ENCODE assay signal across 23 cellular contexts in genomic region chr6:145139895-145140294, GRCh38.
"Had no signal": no experiment of that assay in that cellular context is flagged by ENCODE, and none has a peak within 500 bp of the region (broad histone marks: within the 10 kb centered on the region; RNA-seq: fewer than 3 reads in every experiment).

No MANE protein-coding gene starts in this region.

- H3K4me3 ChIP-seq: left lung, lower lobe of right lung, ovary, prostate gland, sigmoid colon, spleen, suprapubic skin, thoracic aorta, tibial artery, upper lobe of right lung had no signal

- H3K27me3 Mint-ChIP-seq: stimulated activated naive CD8-positive, alpha-beta T cell treated with anti-CD3 and anti-CD28 coated beads, Interleukin-15, Interleukin-2, amounts not matched to agents 100 ng/mL and 50 ng/mL, for 24 hours had no signal

- H3K27me3 ChIP-seq: left lung, ovary, sigmoid colon, spleen, suprapubic skin, tibial artery, upper lobe of right lung had no signal

- H3K27ac ChIP-seq: left lung, lower lobe of right lung, ovary, prostate gland, sigmoid colon, spleen, suprapubic skin, thoracic aorta, tibial artery, upper lobe of right lung had no signal

- DNase-seq: hypothalamus; immature natural killer cell; kidney; left colon; mammary epithelial cell; naive thymus-derived CD8-positive, alpha-beta T cell; ovary; right cardiac atrium; sigmoid colon; spleen; stimulated activated CD4-positive, alpha-beta T cell treated with anti-CD3 and anti-CD28 coated beads, Interleukin-4, amount 100 ng/mL, for 24 hours; stimulated activated naive CD4-positive, alpha-beta T cell; tibial artery; trophoblast cell; upper lobe of right lung had no signal

- H3K36me3 Mint-ChIP-seq: immature natural killer cell; naive thymus-derived CD8-positive, alpha-beta T cell; stimulated activated effector memory CD8-positive, alpha-beta T cell treated with anti-CD3 and anti-CD28 coated beads, Interleukin-12 subunit alpha, Interleukin-12 subunit beta, amount 100 ng/mL, for 72 hours had no signal

- H3K9me3 ChIP-seq: left lung, lower lobe of right lung, ovary, prostate gland, sigmoid colon, spleen, suprapubic skin, thoracic aorta, tibial artery, upper lobe of right lung had no signal

- H3K9me3 Mint-ChIP-seq: naive thymus-derived CD8-positive, alpha-beta T cell; nephron; stimulated activated effector memory CD8-positive, alpha-beta T cell treated with anti-CD3 and anti-CD28 coated beads, Interleukin-12 subunit alpha, Interleukin-12 subunit beta, amount 100 ng/mL, for 72 hours; stimulated activated naive CD8-positive, alpha-beta T cell treated with anti-CD3 and anti-CD28 coated beads, Interleukin-15, Interleukin-2, amounts not matched to agents 100 ng/mL and 50 ng/mL, for 24 hours had no signal

- H3K4me1 Mint-ChIP-seq: immature natural killer cell; naive thymus-derived CD8-positive, alpha-beta T cell; nephron; stimulated activated effector memory CD8-positive, alpha-beta T cell treated with anti-CD3 and anti-CD28 coated beads, Interleukin-12 subunit alpha, Interleukin-12 subunit beta, amount 100 ng/mL, for 72 hours had no signal

- H3K4me1 ChIP-seq: left lung, lower lobe of right lung, prostate gland, sigmoid colon, spleen, suprapubic skin, tibial artery, upper lobe of right lung had no signal

- H3K36me3 ChIP-seq: left lung, lower lobe of right lung, ovary, prostate gland, sigmoid colon, spleen, suprapubic skin, thoracic aorta, tibial artery, upper lobe of right lung had no signal

- H3K4me3 Mint-ChIP-seq: immature natural killer cell; naive thymus-derived CD8-positive, alpha-beta T cell; nephron; stimulated activated effector memory CD8-positive, alpha-beta T cell treated with anti-CD3 and anti-CD28 coated beads, Interleukin-12 subunit alpha, Interleukin-12 subunit beta, amount 100 ng/mL, for 72 hours; stimulated activated naive CD8-positive, alpha-beta T cell treated with anti-CD3 and anti-CD28 coated beads, Interleukin-15, Interleukin-2, amounts not matched to agents 100 ng/mL and 50 ng/mL, for 24 hours had no signal

- ATAC-seq: left colon; naive thymus-derived CD8-positive, alpha-beta T cell; right cardiac atrium; stimulated activated effector memory CD8-positive, alpha-beta T cell treated with anti-CD3 and anti-CD28 coated beads, Interleukin-12 subunit alpha, Interleukin-12 subunit beta, amount 100 ng/mL, for 72 hours had no signal

- H3K27ac Mint-ChIP-seq: immature natural killer cell; naive thymus-derived CD8-positive, alpha-beta T cell; nephron; stimulated activated effector memory CD8-positive, alpha-beta T cell treated with anti-CD3 and anti-CD28 coated beads, Interleukin-12 subunit alpha, Interleukin-12 subunit beta, amount 100 ng/mL, for 72 hours; stimulated activated naive CD8-positive, alpha-beta T cell treated with anti-CD3 and anti-CD28 coated beads, Interleukin-15, Interleukin-2, amounts not matched to agents 100 ng/mL and 50 ng/mL, for 24 hours had no signal
